ENCODE assay signal across 26 cellular contexts in the genomic region with DNA sequence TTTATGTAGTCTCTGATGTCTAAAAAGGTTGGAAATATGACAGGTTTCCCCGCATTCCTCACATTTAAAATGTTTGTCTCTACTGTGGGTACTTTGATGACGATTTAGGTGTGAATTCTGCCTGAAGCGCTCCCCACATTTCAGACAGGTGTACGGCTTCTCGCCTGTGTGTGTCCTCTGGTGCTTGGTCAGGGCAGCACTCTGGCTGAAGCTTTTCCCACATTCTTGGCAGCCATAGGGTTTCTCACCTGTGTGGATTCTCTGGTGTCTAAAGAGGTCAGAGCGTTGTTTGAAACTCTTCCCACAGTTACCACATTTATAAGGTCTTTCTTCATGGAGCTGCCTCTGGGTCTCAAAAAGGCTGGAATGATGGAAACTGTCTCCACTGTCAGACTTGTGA. TPM values are rescaled to one million over a fixed set of nuclear protein-coding genes. Genes with fewer than 3 reads are reported as not detected.
DNase-seq lines count a peak whose midpoint lies in the region; TF ChIP-seq lines count a peak whose summit lies in the region.
"Had no signal": no experiment of that assay in that cellular context is flagged by ENCODE, and none has a peak within 500 bp of the region (broad histone marks: within the 10 kb centered on the region; RNA-seq: fewer than 3 reads in every experiment).

No MANE protein-coding gene starts in this region.

- H3K4me1 ChIP-seq in BLaER1 (peaks cover 15% of the 10 kb centered on the region), HEK293 (ENCODE audit: control insufficient read depth, insufficient read depth, low read length) (no peaks in the 10 kb centered on the region), mesendoderm (ENCODE audit: control insufficient read depth, low read depth, low read length) (peaks cover 6% of the 10 kb centered on the region), right atrium auricular region (peaks cover 0 to 17% of the 10 kb centered on the region in 2 donors)
- H3K4me1 ChIP-seq: BE2C, colonic mucosa had no signal

- H3K9me3 ChIP-seq in BLaER1 (peaks cover 55% of the 10 kb centered on the region), HEK293 (ENCODE audit: control insufficient read depth, insufficient read depth, low read depth, low read length) (no peaks in the 10 kb centered on the region), right atrium auricular region (peaks cover 4 to 24% of the 10 kb centered on the region in 2 donors)
- H3K9me3 ChIP-seq: colonic mucosa had no signal

- no CpG with 5 or more reads among the region's 6 CpGs for WGBS in mesendoderm (ENCODE audit: extremely low coverage, insufficient coverage, low lambda C conversion rate)

- no peak for TF ChIP-seq CTCF in HEK293 (tag by site-specific recombination; IDR thresholded peaks at IDR 0.05)
- no peak for TF ChIP-seq CTCF in right atrium auricular region (IDR thresholded peaks at IDR 0.05)

- DNase-seq in mesendoderm (no peak), COLO668 (lab: John Stamatoyannopoulos, UW; ENCODE audit: unreplicated experiment) (no peak), right atrium auricular region (ENCODE audit: low spot score) (no peak)
- no peak for DNase-seq in activated CD4-positive, alpha-beta T cell treated with anti-CD3 and anti-CD28 coated beads for 48 hours
- DNase-seq: activated CD4-positive, alpha-beta T cell treated with anti-CD3 and anti-CD28 coated beads, Interleukin-2, amount 10 ng/mL, durations not matched to agents 24 days and 14 days; activated gamma-delta T cell; activated naive CD8-positive, alpha-beta T cell treated with anti-CD3 and anti-CD28 coated beads, Interleukin-2, amount 10 ng/mL, durations not matched to agents 7 days and 5 days; BE2C; colonic mucosa; DMS79; effector CD4-positive, alpha-beta T cell; glutamatergic neuron; H9; mesenchymal stem cell; NCI-H1417 treated with DMSO at 0.1 percent for 48 hours; NCI-H2029 treated with DMSO at 0.1 percent for 48 hours; NCI-H526; NK-92 treated with Interleukin-12 subunit alpha and Interleukin-12 subunit beta, amount 100 ng/mL, for 24 hours; stimulated activated CD4-positive, alpha-beta T cell treated with anti-CD3 and anti-CD28 coated beads, Interleukin-12 subunit alpha, Interleukin-12 subunit beta, amount 100 ng/mL, for 4 hours; stimulated activated CD4-positive, alpha-beta T cell treated with anti-CD3 and anti-CD28 coated beads, Interleukin-2, amount 100 ng/mL, for 48 hours; T1000 had no signal

- POLR2A ChIA-PET in HEK293 (lab: Yijun Ruan, JAX): no interaction called here

- no peak overlapping the region for H3K4ac ChIP-seq in mesendoderm (ENCODE audit: low read depth, low read length)

- H3K18ac ChIP-seq in mesendoderm (ENCODE audit: low read length): no peak overlapping the region

- no peak overlapping the region for H4K8ac ChIP-seq in mesendoderm (ENCODE audit: low read depth, low read length)

- H3K27ac ChIP-seq in BLaER1 (no peak overlapping the region), HEK293 (ENCODE audit: extremely low read depth, low read depth, low read length) (no peak overlapping the region), mesendoderm (ENCODE audit: low read depth, low read length) (no peak overlapping the region), right atrium auricular region (no peak overlapping the region)
- H3K27ac ChIP-seq: cardiac muscle cell, colonic mucosa, right lobe of liver, tibial nerve had no signal

- H3K4me3 ChIP-seq in BLaER1 (peak overlapping the region; percentile 43), HEK293 (ENCODE audit: low read depth, low read length) (no peak overlapping the region), mesendoderm (ENCODE audit: low read length) (peak overlapping the region; percentile 47), right atrium auricular region (no peak overlapping the region)
- H3K4me3 ChIP-seq: cardiac muscle cell, colonic mucosa, right lobe of liver, tibial nerve had no signal

- H3K27me3 ChIP-seq in BLaER1 (peaks cover 5% of the 10 kb centered on the region; the same call in 1 of the 2 replicates), mesendoderm (ENCODE audit: insufficient read depth, low read length, poor library complexity) (no peaks in the 10 kb centered on the region), right atrium auricular region (no peaks in the 10 kb centered on the region)
- H3K27me3 ChIP-seq: BE2C, cardiac muscle cell, colonic mucosa, right lobe of liver, tibial nerve had no signal

- H2BK120ac ChIP-seq in mesendoderm (ENCODE audit: low read depth, low read length): no peak overlapping the region

- CTCF ChIA-PET in HEK293 (lab: Yijun Ruan, JAX): interaction anchor here (0.6 to 0.8 kb wide), 3 partner anchors 46 to 117 kb away, joined by 3 read pairs; no protein-coding TSS in a partner anchor

- H2BK15ac ChIP-seq in mesendoderm (replicated peaks; ENCODE audit: low read depth): no peak overlapping the region

- peaks cover 38% of the 10 kb centered on the region for H4K20me1 ChIP-seq in BLaER1

- H3K36me3 ChIP-seq in BLaER1 (peaks cover 94% of the 10 kb centered on the region), HEK293 (ENCODE audit: control insufficient read depth in 2 of 2, insufficient read depth in 1 of 2, low read length in 2 of 2) (peaks cover 9 to 38% of the 10 kb centered on the region in 2 experiments; a peak in 2 of 3 replicates), mesendoderm (ENCODE audit: control insufficient read depth, insufficient read depth, low read length) (peaks cover 8% of the 10 kb centered on the region), right atrium auricular region (peaks cover 56% of the 10 kb centered on the region)

- H3K4me2 ChIP-seq in BLaER1: no peak overlapping the region
- no peak overlapping the region for H3K4me2 ChIP-seq in mesendoderm (ENCODE audit: low read length)

- H3K79me1 ChIP-seq in mesendoderm (ENCODE audit: low read length): peaks cover 8% of the 10 kb centered on the region

- H3K23ac ChIP-seq in mesendoderm (ENCODE audit: low read length): no peak overlapping the region

- H4K5ac ChIP-seq in mesendoderm (ENCODE audit: low read length): no peak overlapping the region

- peaks cover 22% of the 10 kb centered on the region for H3K79me2 ChIP-seq in mesendoderm (ENCODE audit: control insufficient read depth, insufficient read depth, low read length)

- no peak overlapping the region for H2AK5ac ChIP-seq in mesendoderm (ENCODE audit: low read length)

- H3K9ac ChIP-seq in BLaER1: no peak overlapping the region
- H3K9ac ChIP-seq in mesendoderm (ENCODE audit: low read length): no peak overlapping the region

- H3K56ac ChIP-seq in mesendoderm (ENCODE audit: low read length): no peak overlapping the region

- no peak overlapping the region for H2BK5ac ChIP-seq in mesendoderm (ENCODE audit: low read length)

TF ChIP-seq in HEK293, 187 proteins besides CTCF, POLR2A, EP300 and RAD21:
- TF ChIP-seq FEZF1 (tag by site-specific recombination; IDR thresholded peaks at IDR 0.05) (no peak), ZNF416 (tag by site-specific recombination; IDR thresholded peaks at IDR 0.05) (no peak), SETDB1 (IDR thresholded peaks at IDR 0.05; ENCODE audit: insufficient read length, low read length) (peak; percentile 71), ZNF133 (tag by site-specific recombination; IDR thresholded peaks at IDR 0.05) (no peak), ZXDB (tag by site-specific recombination; IDR thresholded peaks at IDR 0.05) (no peak)
- TF ChIP-seq, protein P1, sequence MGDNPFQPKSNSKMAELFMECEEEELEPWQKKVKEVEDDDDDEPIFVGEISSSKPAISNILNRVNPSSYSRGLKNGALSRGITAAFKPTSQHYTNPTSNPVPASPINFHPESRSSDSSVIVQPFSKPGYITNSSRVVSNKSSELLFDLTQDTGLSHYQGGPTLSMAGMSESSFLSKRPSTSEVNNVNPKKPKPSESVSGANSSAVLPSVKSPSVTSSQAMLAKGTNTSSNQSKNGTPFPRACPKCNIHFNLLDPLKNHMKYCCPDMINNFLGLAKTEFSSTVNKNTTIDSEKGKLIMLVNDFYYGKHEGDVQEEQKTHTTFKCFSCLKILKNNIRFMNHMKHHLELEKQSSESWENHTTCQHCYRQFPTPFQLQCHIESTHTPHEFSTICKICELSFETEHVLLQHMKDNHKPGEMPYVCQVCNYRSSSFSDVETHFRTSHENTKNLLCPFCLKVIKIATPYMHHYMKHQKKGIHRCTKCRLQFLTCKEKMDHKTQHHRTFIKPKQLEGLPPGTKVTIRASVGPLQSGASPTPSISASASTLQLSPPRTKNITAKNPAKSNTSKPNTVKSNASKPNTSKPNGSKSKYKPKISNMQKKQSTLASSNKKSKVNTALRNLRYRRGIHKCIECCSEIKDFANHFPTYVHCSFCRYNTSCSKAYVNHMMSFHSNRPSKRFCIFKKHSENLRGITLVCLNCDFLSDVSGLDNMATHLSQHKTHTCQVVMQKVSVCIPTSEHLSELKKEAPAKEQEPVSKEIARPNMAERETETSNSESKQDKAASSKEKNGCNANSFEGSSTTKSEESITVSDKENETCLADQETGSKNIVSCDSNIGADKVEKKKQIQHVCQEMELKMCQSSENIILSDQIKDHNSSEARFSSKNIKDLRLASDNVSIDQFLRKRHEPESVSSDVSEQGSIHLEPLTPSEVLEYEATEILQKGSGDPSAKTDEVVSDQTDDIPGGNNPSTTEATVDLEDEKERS (tag by site-specific recombination; IDR thresholded peaks at IDR 0.05): 0 out of 2 replicates have a peak, but pooled peaks have one; percentile 47
- TF ChIP-seq, protein P2, sequence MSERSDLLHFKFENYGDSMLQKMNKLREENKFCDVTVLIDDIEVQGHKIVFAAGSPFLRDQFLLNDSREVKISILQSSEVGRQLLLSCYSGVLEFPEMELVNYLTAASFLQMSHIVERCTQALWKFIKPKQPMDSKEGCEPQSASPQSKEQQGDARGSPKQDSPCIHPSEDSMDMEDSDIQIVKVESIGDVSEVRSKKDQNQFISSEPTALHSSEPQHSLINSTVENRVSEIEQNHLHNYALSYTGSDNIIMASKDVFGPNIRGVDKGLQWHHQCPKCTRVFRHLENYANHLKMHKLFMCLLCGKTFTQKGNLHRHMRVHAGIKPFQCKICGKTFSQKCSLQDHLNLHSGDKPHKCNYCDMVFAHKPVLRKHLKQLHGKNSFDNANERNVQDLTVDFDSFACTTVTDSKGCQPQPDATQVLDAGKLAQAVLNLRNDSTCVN (tag by site-specific recombination; optimal IDR thresholded peaks at IDR 0.05): no peak

RNA-seq across cellular contexts. Expression of a gene that starts 6.3 kb away (rescaled TPM):
- 12.0 TPM for polyA plus RNA-seq in mesendoderm (2013, experiment 1 of 2)
- 11.7 TPM for polyA plus RNA-seq in mesendoderm (2013, experiment 2 of 2)
- total RNA-seq in right atrium auricular region: 10 to 100 TPM; 10.8 to 20.2 TPM

RNA-seq across cellular contexts. Expression of a gene that starts 10.6 kb away (rescaled TPM):
- polyA plus RNA-seq in mesendoderm (2013, experiment 1 of 2): 8.6 TPM
- polyA plus RNA-seq in mesendoderm (2013, experiment 2 of 2): 8.9 TPM
- 1 to 10 TPM; 5.4 to 6.3 TPM for total RNA-seq in right atrium auricular region

RNA-seq across cellular contexts. Expression of a gene that starts 21.1 kb away (rescaled TPM):
- 6.6 TPM for polyA plus RNA-seq in mesendoderm (2013, experiment 1 of 2)
- polyA plus RNA-seq in mesendoderm (2013, experiment 2 of 2): 6.8 TPM
- total RNA-seq in right atrium auricular region: 1 to 10 TPM in 1 of 2 donors, under 1 TPM in 1; 0.48 to 2.6 TPM

RNA-seq across cellular contexts. Expression of a gene that starts 27.9 kb away (rescaled TPM):
- polyA plus RNA-seq in mesendoderm (2013, experiment 1 of 2): 661 TPM
- 678 TPM for polyA plus RNA-seq in mesendoderm (2013, experiment 2 of 2)
- total RNA-seq in right atrium auricular region: 1,000 to 10,000 TPM; 2,443 to 2,651 TPM

RNA-seq across cellular contexts. Expression of a gene that starts 55.1 kb away (rescaled TPM):
- 50.6 TPM for polyA plus RNA-seq in mesendoderm (2013, experiment 1 of 2)
- polyA plus RNA-seq in mesendoderm (2013, experiment 2 of 2): 49.2 TPM
- total RNA-seq in right atrium auricular region: 10 to 100 TPM; 12.4 to 18.8 TPM

Comparison
In these comparisons a context has a peak if more than half of its experiments do, and no peak if none do; other contexts are left out.
1. H3K4me3 ChIP-seq: peak in BLaER1 (single experiment) and mesendoderm (single experiment); none in HEK293 (single experiment) and right atrium auricular region (0 of 2).